In the genomic region with DNA sequence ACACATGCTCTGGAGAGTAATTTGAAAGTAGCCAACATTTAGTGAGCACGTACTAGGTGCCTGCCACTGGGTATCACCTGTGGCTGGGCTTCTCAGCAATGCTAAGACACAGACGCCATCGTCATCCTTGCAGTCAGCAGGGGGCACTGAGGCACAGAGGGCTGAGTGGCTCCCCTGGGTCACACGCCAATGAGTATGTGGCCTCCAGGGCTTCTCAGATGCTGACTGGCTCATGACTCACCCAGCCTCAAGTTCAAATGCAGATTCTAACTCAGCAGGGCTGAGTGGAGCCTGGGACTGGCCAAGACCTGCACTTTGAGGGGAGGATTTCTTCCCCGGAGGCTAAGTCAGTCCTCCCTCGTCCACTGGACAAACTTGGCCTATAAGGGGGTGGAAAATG, we compare ENCODE assay signal across 8 cellular contexts.
DNase-seq lines count a peak whose midpoint lies in the region; ATAC-seq and TF ChIP-seq lines count a peak whose summit lies in the region.

No MANE protein-coding gene starts in this region.

- DNase-seq in CD1c-positive myeloid dendritic cell (ENCODE audit: extremely low spot score) (peak; percentile 12), myocyte (ENCODE audit: low read depth) (peak; percentile 80), body of pancreas (no peak), NCI-H1105 treated with DMSO at 0.1 percent for 48 hours (lab: John Stamatoyannopoulos, UW) (no peak), NK-92 (lab: John Stamatoyannopoulos, UW; ENCODE audit: unreplicated experiment) (no peak)
- peak; percentile 2 for DNase-seq in activated naive CD8-positive, alpha-beta T cell treated with anti-CD3 and anti-CD28 coated beads, Interleukin-2, amount 50 U/mL, for 16 hours (ENCODE audit: low read depth, low spot score)
- no peak for DNase-seq in effector memory CD4-positive, alpha-beta T cell

- no peak overlapping the region for H3K27ac ChIP-seq in body of pancreas
- H3K27ac ChIP-seq in effector memory CD4-positive, alpha-beta T cell (ENCODE audit: insufficient read depth, low read length, poor library complexity, severe bottlenecking): no peak overlapping the region

- intact Hi-C loops in body of pancreas (cut with DNase I): no loop called here

- TF ChIP-seq CTCF in Loucy (conservative IDR thresholded peaks at IDR 0.05; ENCODE audit: low read length): peak; percentile 34
- no peak for TF ChIP-seq CTCF in body of pancreas (IDR thresholded peaks at IDR 0.05)

- H3K9me3 ChIP-seq in Loucy (ENCODE audit: insufficient read depth, low read depth, low read length) (no peaks in the 10 kb centered on the region), body of pancreas (no peaks in the 10 kb centered on the region)
- H3K9me3 ChIP-seq in effector memory CD4-positive, alpha-beta T cell (ENCODE audit: control insufficient read depth, low read length): no peaks in the 10 kb centered on the region

- H3K79me2 ChIP-seq in Loucy (ENCODE audit: insufficient read depth, low read length): no peaks in the 10 kb centered on the region

- no peak for TF ChIP-seq POLR2A in body of pancreas (IDR thresholded peaks at IDR 0.05)

- H3K4me1 ChIP-seq in Loucy (ENCODE audit: insufficient read depth, low read length, poor library complexity, severe bottlenecking) (no peaks in the 10 kb centered on the region), body of pancreas (no peaks in the 10 kb centered on the region)
- H3K4me1 ChIP-seq in effector memory CD4-positive, alpha-beta T cell (ENCODE audit: control insufficient read depth, insufficient read depth, low read length, poor library complexity, severe bottlenecking): no peaks in the 10 kb centered on the region

- H3K4me2 ChIP-seq in Loucy (ENCODE audit: low read depth, low read length, poor library complexity, severe bottlenecking): no peak overlapping the region

- H3K9me2 ChIP-seq in Loucy (replicated peaks; ENCODE audit: low read depth, low read length): no peaks in the 10 kb centered on the region

- ATAC-seq in body of pancreas: no peak

- H3K27me3 ChIP-seq in Loucy (ENCODE audit: insufficient read depth, low read length, poor library complexity, severe bottlenecking) (no peaks in the 10 kb centered on the region), body of pancreas (peaks cover 0 to 10% of the 10 kb centered on the region in 2 donors)
- H3K27me3 ChIP-seq in effector memory CD4-positive, alpha-beta T cell (replicated peaks; ENCODE audit: control insufficient read depth, insufficient read depth, low read length, poor library complexity, severe bottlenecking): peaks cover 15% of the 10 kb centered on the region

- H3K36me3 ChIP-seq in Loucy (ENCODE audit: insufficient read depth, low read length) (no peaks in the 10 kb centered on the region), body of pancreas (replicated peaks in 1 of 2; ENCODE audit: insufficient read depth in 1 of 2, low read depth in 2 of 2) (no peaks in the 10 kb centered on the region)
- no peaks in the 10 kb centered on the region for H3K36me3 ChIP-seq in effector memory CD4-positive, alpha-beta T cell (ENCODE audit: control insufficient read depth, insufficient read depth, low read length)

- 68 to 77% methylated on average over 6 of the region's 6 CpGs for WGBS in body of pancreas, 2 donors

- H2AFZ ChIP-seq in Loucy (ENCODE audit: low read length): no peak overlapping the region

- H3K4me3 ChIP-seq in Loucy (ENCODE audit: low read length, poor library complexity, severe bottlenecking) (no peak overlapping the region), body of pancreas (no peak overlapping the region)
- H3K4me3 ChIP-seq in effector memory CD4-positive, alpha-beta T cell (ENCODE audit: insufficient read depth, low read depth, low read length, poor library complexity, severe bottlenecking): no peak overlapping the region

- H3K9ac ChIP-seq in Loucy (ENCODE audit: low read depth, low read length, poor library complexity, severe bottlenecking): no peak overlapping the region

- H3F3A ChIP-seq in Loucy (ENCODE audit: low read depth): no peaks in the 10 kb centered on the region

- no peaks in the 10 kb centered on the region for H4K20me1 ChIP-seq in Loucy (ENCODE audit: insufficient read depth, low read length, poor library complexity, severe bottlenecking)

Comparison
In these comparisons a context has a peak if more than half of its experiments do, and no peak if none do; other contexts are left out.
1. DNase-seq: peak in CD1c-positive myeloid dendritic cell (single experiment), activated naive CD8-positive, alpha-beta T cell treated with anti-CD3 and anti-CD28 coated beads, Interleukin-2, amount 50 U/mL, for 16 hours (single experiment) and myocyte (single experiment); none in body of pancreas (0 of 4), NCI-H1105 treated with DMSO at 0.1 percent for 48 hours (single experiment), NK-92 (single experiment) and effector memory CD4-positive, alpha-beta T cell (0 of 3).